Comparison of ENCODE assay signal across 18 cellular contexts in genomic region chr7:140896996-140897395, GRCh38. TPM values are rescaled to one million over a fixed set of nuclear protein-coding genes. Genes with fewer than 3 reads are reported as not detected.
A peak's percentile ranks its signal among the peaks of the same experiment; 100 is the strongest.
DNase-seq lines count a peak whose midpoint lies in the region; ATAC-seq lines count a peak whose summit lies in the region.
"Had no signal": no experiment of that assay in that cellular context is flagged by ENCODE, and none has a peak within 500 bp of the region (broad histone marks: within the 10 kb centered on the region; RNA-seq: fewer than 3 reads in every experiment).

No MANE protein-coding gene starts in this region.

- in situ Hi-C loops in HAP-1 (cut with MboI; ENCODE audit: low sequenced_read_pairs) = no loop called here

- peaks cover 9% of the 10 kb centered on the region for H3K4me1 ChIP-seq in HAP-1
- H3K4me1 ChIP-seq: BLaER1, Caco-2 had no signal

- no peaks in the 10 kb centered on the region for H3K9me3 Mint-ChIP-seq in activated naive CD4-positive, alpha-beta T cell treated with anti-CD3 and anti-CD28 coated beads, Interleukin-2, amount 10 ng/mL, durations not matched to agents 7 days and 5 days
- H3K9me3 Mint-ChIP-seq in activated naive CD4-positive, alpha-beta T cell treated with anti-CD3 and anti-CD28 coated beads for 36 hours = no peaks in the 10 kb centered on the region
- H3K9me3 Mint-ChIP-seq in central memory CD8-positive, alpha-beta T cell = no peaks in the 10 kb centered on the region
- H3K9me3 Mint-ChIP-seq: CD4-positive, CD25-positive, alpha-beta regulatory T cell; CD8-positive, alpha-beta T cell had no signal

- CTCF ChIA-PET in activated naive CD4-positive, alpha-beta T cell treated with anti-CD3 and anti-CD28 coated beads, Interleukin-2, amount 10 ng/mL, durations not matched to agents 7 days and 5 days (lab: Charles Lee) = no interaction called here
- CTCF ChIA-PET in activated naive CD4-positive, alpha-beta T cell treated with anti-CD3 and anti-CD28 coated beads for 36 hours (lab: Charles Lee) = no interaction called here

- H3K4me1 Mint-ChIP-seq in activated naive CD4-positive, alpha-beta T cell treated with anti-CD3 and anti-CD28 coated beads, Interleukin-2, amount 10 ng/mL, durations not matched to agents 7 days and 5 days = peaks cover 11% of the 10 kb centered on the region
- peaks cover 55% of the 10 kb centered on the region for H3K4me1 Mint-ChIP-seq in activated naive CD4-positive, alpha-beta T cell treated with anti-CD3 and anti-CD28 coated beads for 36 hours (ENCODE audit: low read depth)
- H3K4me1 Mint-ChIP-seq in central memory CD8-positive, alpha-beta T cell = peaks cover 68% of the 10 kb centered on the region

- no peak for ATAC-seq in central memory CD8-positive, alpha-beta T cell (replicated peaks; ENCODE audit: extremely low read depth, poor library complexity, severe bottlenecking)
- ATAC-seq in GM21360 (IDR thresholded peaks at IDR 0.05; ENCODE audit: unreplicated experiment) = no peak
- ATAC-seq: CD8-positive, alpha-beta T cell; HCT116 had no signal

- DNase-seq in DMS53 (lab: John Stamatoyannopoulos, UW) (peak; percentile 26), DMS53 treated with DMSO at 0.1 percent for 48 hours (lab: John Stamatoyannopoulos, UW; ENCODE audit: unreplicated experiment) (no peak), HAP-1 (ENCODE audit: low spot score in 2 of 2) (no peak)
- no peak for DNase-seq in activated naive CD4-positive, alpha-beta T cell treated with anti-CD3 and anti-CD28 coated beads, Interleukin-2, amount 10 ng/mL, durations not matched to agents 7 days and 5 days
- DNase-seq in activated naive CD4-positive, alpha-beta T cell treated with anti-CD3 and anti-CD28 coated beads for 36 hours = no peak
- DNase-seq in central memory CD8-positive, alpha-beta T cell (ENCODE audit: low spot score in 2 of 2) = no peak
- DNase-seq: Caco-2; CD4-positive, CD25-positive, alpha-beta regulatory T cell; CD8-positive, alpha-beta T cell; DMS153; DMS79 treated with DMSO at 0.1 percent for 48 hours; GF-D8; GOT3; H7 had no signal

- H3K27ac Mint-ChIP-seq in activated naive CD4-positive, alpha-beta T cell treated with anti-CD3 and anti-CD28 coated beads, Interleukin-2, amount 10 ng/mL, durations not matched to agents 7 days and 5 days = peak overlapping the region; percentile 9
- no peak overlapping the region for H3K27ac Mint-ChIP-seq in activated naive CD4-positive, alpha-beta T cell treated with anti-CD3 and anti-CD28 coated beads for 36 hours
- H3K27ac Mint-ChIP-seq in central memory CD8-positive, alpha-beta T cell (ENCODE audit: low read depth) = peak overlapping the region; percentile 16
- H3K27ac Mint-ChIP-seq: B cell; CD8-positive, alpha-beta T cell had no signal

- H3K9me3 ChIP-seq in HAP-1 = no peaks in the 10 kb centered on the region
- H3K9me3 ChIP-seq: Caco-2 had no signal

- no peak overlapping the region for H3K4me3 Mint-ChIP-seq in activated naive CD4-positive, alpha-beta T cell treated with anti-CD3 and anti-CD28 coated beads, Interleukin-2, amount 10 ng/mL, durations not matched to agents 7 days and 5 days
- no peak overlapping the region for H3K4me3 Mint-ChIP-seq in activated naive CD4-positive, alpha-beta T cell treated with anti-CD3 and anti-CD28 coated beads for 36 hours
- H3K4me3 Mint-ChIP-seq in central memory CD8-positive, alpha-beta T cell = no peak overlapping the region
- H3K4me3 Mint-ChIP-seq: B cell; CD4-positive, CD25-positive, alpha-beta regulatory T cell; CD8-positive, alpha-beta T cell had no signal

- no peaks in the 10 kb centered on the region for H3K27me3 ChIP-seq in HAP-1 (ENCODE audit: low read depth)
- H3K27me3 ChIP-seq: BLaER1 had no signal

- H3K36me3 ChIP-seq in HAP-1 (replicated peaks) = no peaks in the 10 kb centered on the region

- no peak overlapping the region for H3K4me3 ChIP-seq in HAP-1
- H3K4me3 ChIP-seq: BLaER1 had no signal

- no peaks in the 10 kb centered on the region for H3K27me3 Mint-ChIP-seq in activated naive CD4-positive, alpha-beta T cell treated with anti-CD3 and anti-CD28 coated beads, Interleukin-2, amount 10 ng/mL, durations not matched to agents 7 days and 5 days
- H3K27me3 Mint-ChIP-seq in activated naive CD4-positive, alpha-beta T cell treated with anti-CD3 and anti-CD28 coated beads for 36 hours (ENCODE audit: low read depth) = no peaks in the 10 kb centered on the region
- no peaks in the 10 kb centered on the region for H3K27me3 Mint-ChIP-seq in central memory CD8-positive, alpha-beta T cell
- H3K27me3 Mint-ChIP-seq: B cell; CD4-positive, CD25-positive, alpha-beta regulatory T cell had no signal

- H3K36me3 Mint-ChIP-seq in activated naive CD4-positive, alpha-beta T cell treated with anti-CD3 and anti-CD28 coated beads, Interleukin-2, amount 10 ng/mL, durations not matched to agents 7 days and 5 days = peaks cover 11% of the 10 kb centered on the region
- H3K36me3 Mint-ChIP-seq in activated naive CD4-positive, alpha-beta T cell treated with anti-CD3 and anti-CD28 coated beads for 36 hours (ENCODE audit: low read depth) = no peaks in the 10 kb centered on the region
- H3K36me3 Mint-ChIP-seq in central memory CD8-positive, alpha-beta T cell (ENCODE audit: insufficient read depth) = no peaks in the 10 kb centered on the region

- intact Hi-C loops in activated naive CD4-positive, alpha-beta T cell treated with anti-CD3 and anti-CD28 coated beads for 36 hours (cut with micrococcal nuclease) = no loop called here

RNA-seq across cellular contexts. Expression of gene BRAF, which starts 27.7 kb away (rescaled TPM):
- 10 to 100 TPM; 24.6 to 28.6 TPM for total RNA-seq in activated naive CD4-positive, alpha-beta T cell treated with anti-CD3 and anti-CD28 coated beads for 36 hours
